Comparison of ENCODE assay signal across 8 cellular contexts in genomic region chr1:247373721-247374141, GRCh38. TPM values are rescaled to one million over a fixed set of nuclear protein-coding genes. Genes with fewer than 3 reads are reported as not detected.
DNase-seq lines count a peak whose midpoint lies in the region; ATAC-seq and TF ChIP-seq lines count a peak whose summit lies in the region.

No MANE protein-coding gene starts in this region.

- H3K36me3 Mint-ChIP-seq in T-helper 2 cell treated with Interferon-gamma antibody and Interleukin-4, amounts not matched to agents 5 μg/mL and 100 μg/mL, for 36 hours (ENCODE audit: low read depth), result no peaks in the 10 kb centered on the region

- peaks cover 6% of the 10 kb centered on the region for H3K4me1 Mint-ChIP-seq in T-helper 2 cell treated with Interferon-gamma antibody and Interleukin-4, amounts not matched to agents 5 μg/mL and 100 μg/mL, for 36 hours (ENCODE audit: low read depth)

- in situ Hi-C loops in G401 (cut with HindIII; ENCODE audit: low sequenced_read_pairs), result no loop called here
- in situ Hi-C loops in astrocyte of the cerebellum (cut with HindIII; ENCODE audit: low sequenced_read_pairs), result no loop called here

- peak overlapping the region; percentile 58 for H3K4me3 Mint-ChIP-seq in T-helper 2 cell treated with Interferon-gamma antibody and Interleukin-4, amounts not matched to agents 5 μg/mL and 100 μg/mL, for 36 hours

- no peak overlapping the region for H3K4me3 ChIP-seq in astrocyte of the cerebellum (ENCODE audit: low read depth, low read length)

- H3K27ac Mint-ChIP-seq in T-helper 2 cell treated with Interferon-gamma antibody and Interleukin-4, amounts not matched to agents 5 μg/mL and 100 μg/mL, for 36 hours, result no peak overlapping the region

- H3K27me3 Mint-ChIP-seq in T-helper 2 cell treated with Interferon-gamma antibody and Interleukin-4, amounts not matched to agents 5 μg/mL and 100 μg/mL, for 36 hours (ENCODE audit: low read depth), result peaks cover 18% of the 10 kb centered on the region

- H3K9me3 Mint-ChIP-seq in T-helper 2 cell treated with Interferon-gamma antibody and Interleukin-4, amounts not matched to agents 5 μg/mL and 100 μg/mL, for 36 hours, result no peaks in the 10 kb centered on the region

- DNase-seq in G401 (ENCODE audit: low spot score), result peak; percentile 24
- peak; percentile 33 for DNase-seq in T-helper 2 cell treated with Interferon-gamma antibody and Interleukin-4, amounts not matched to agents 5 μg/mL and 100 μg/mL, for 36 hours (ENCODE audit: low spot score)
- DNase-seq in astrocyte of the cerebellum (ENCODE audit: low read depth), result no peak
- peak; percentile 34 for DNase-seq in iPS-NIHi11 (ENCODE audit: low spot score)
- peak; percentile 36 for DNase-seq in stimulated activated CD4-positive, alpha-beta T cell treated with anti-CD3 and anti-CD28 coated beads, Interleukin-2, amount 100 ng/mL, for 4 hours (ENCODE audit: low read depth)
- DNase-seq in ureter (ENCODE audit: low spot score), result no peak
- no peak for DNase-seq in NCI-H82 treated with DMSO at 0.1 percent for 48 hours (lab: John Stamatoyannopoulos, UW; ENCODE audit: unreplicated experiment)

- ATAC-seq in HG03060 (IDR thresholded peaks at IDR 0.05; ENCODE audit: low read depth, unreplicated experiment), result peak; percentile 73

- TF ChIP-seq CTCF in astrocyte of the cerebellum (IDR thresholded peaks at IDR 0.05; ENCODE audit: low read depth, low read length, missing control alignments), result peak; percentile 45

RNA-seq across cellular contexts. Expression of gene ZNF496, which starts 42.1 kb away (rescaled TPM):
- total RNA-seq in G401 (2014; rRNA removed; shearing (Covaris generic)), result 42.5 and 61.8 TPM in 2 replicates
- 25.7 TPM for total RNA-seq in ureter

RNA-seq across cellular contexts. Expression of gene NLRP3, which starts 42.2 kb away (rescaled TPM):
- not detected in 2 replicates for total RNA-seq in G401 (2014; rRNA removed; shearing (Covaris generic))
- total RNA-seq in ureter, result 1.9 TPM

Comparison
In these comparisons a context has a peak if more than half of its experiments do, and no peak if none do; other contexts are left out.
1. DNase-seq: peak in G401 (single experiment), T-helper 2 cell treated with Interferon-gamma antibody and Interleukin-4, amounts not matched to agents 5 μg/mL and 100 μg/mL, for 36 hours (single experiment), iPS-NIHi11 (single experiment) and stimulated activated CD4-positive, alpha-beta T cell treated with anti-CD3 and anti-CD28 coated beads, Interleukin-2, amount 100 ng/mL, for 4 hours (single experiment); none in astrocyte of the cerebellum (single experiment), ureter (single experiment) and NCI-H82 treated with DMSO at 0.1 percent for 48 hours (single experiment).